ENCODE assay signal across 10 cellular contexts in genomic region chr17:50541402-50541915, GRCh38. TPM values are rescaled to one million over a fixed set of nuclear protein-coding genes. Genes with fewer than 3 reads are reported as not detected.
DNase-seq lines count a peak whose midpoint lies in the region; ATAC-seq and TF ChIP-seq lines count a peak whose summit lies in the region.
"Had no signal": no experiment of that assay in that cellular context is flagged by ENCODE, and none has a peak within 500 bp of the region (broad histone marks: within the 10 kb centered on the region; RNA-seq: fewer than 3 reads in every experiment).

No MANE protein-coding gene starts in this region.

- H3K36me3 Mint-ChIP-seq in activated T-cell treated with anti-CD3 and anti-CD28 coated beads, Interleukin-2, amount 50 U/mL, for 24 hours (ENCODE audit: low read depth) = no peaks in the 10 kb centered on the region

- H3K4me3 Mint-ChIP-seq in activated T-cell treated with anti-CD3 and anti-CD28 coated beads, Interleukin-2, amount 50 U/mL, for 24 hours = peak overlapping the region; percentile 70

- H3K27me3 ChIP-seq in lower lobe of right lung (ENCODE audit: low read depth) = no peaks in the 10 kb centered on the region
- H3K27me3 ChIP-seq in transverse colon = no peaks in the 10 kb centered on the region

- no peak for TF ChIP-seq EP300 in transverse colon (IDR thresholded peaks at IDR 0.05; ENCODE audit: low read depth)

- DNase-seq in activated T-cell treated with anti-CD3 and anti-CD28 coated beads, Interleukin-2, amount 50 U/mL, for 24 hours = no peak
- DNase-seq in activated T-cell treated with anti-CD3 and anti-CD28 coated beads, Interleukin-2, amount 50 U/mL, for 1 hour = no peak
- no peak for DNase-seq in lower lobe of right lung
- no peak for DNase-seq in transverse colon
- no peak for DNase-seq in DMS153 treated with DMSO at 0.1 percent for 48 hours (lab: John Stamatoyannopoulos, UW; ENCODE audit: unreplicated experiment)

- in situ Hi-C loops in transverse colon (cut with MboI; ENCODE audit: low pct_ligation_motif_present in 1 of 4, low pct_unique_long_range_greater_than_20kb in 1 of 4, low sequenced_read_pairs in 3 of 4) = loop anchor here (10.0 to 25.0 kb wide), 7 partner anchors 57 to 421 kb away; partner anchors contain the start of gene WFIKKN2 (in 2 of the 4)

- H3K27ac ChIP-seq in angular gyrus (ENCODE audit: low read depth, low read length) (peak overlapping the region; percentile 39), lower lobe of right lung (peak overlapping the region; percentile 75), transverse colon (peak overlapping the region; percentile 84 to 93 (median 86))

- WGBS in transverse colon (ENCODE audit: low coverage in 1 of 2), 2 donors = 42% methylated on average over 13 of the region's 25 CpGs; no CpG with 5 or more reads in 1 of the 2 donors

- no peaks in the 10 kb centered on the region for H3K36me3 ChIP-seq in lower lobe of right lung
- no peaks in the 10 kb centered on the region for H3K36me3 ChIP-seq in transverse colon

- peak in 1 of 2 donors; percentile 0 for ATAC-seq in lower lobe of right lung
- no peak for ATAC-seq in HG03196 (IDR thresholded peaks at IDR 0.05; ENCODE audit: unreplicated experiment)
- no peak for ATAC-seq in GM21825 (IDR thresholded peaks at IDR 0.05; ENCODE audit: unreplicated experiment)

- no peak for TF ChIP-seq CTCF in lower lobe of right lung (IDR thresholded peaks at IDR 0.05)
- no peak for TF ChIP-seq CTCF in transverse colon (IDR thresholded peaks at IDR 0.05)

- peaks cover 13% of the 10 kb centered on the region for H3K27me3 Mint-ChIP-seq in activated T-cell treated with anti-CD3 and anti-CD28 coated beads, Interleukin-2, amount 50 U/mL, for 24 hours

- no peak overlapping the region for H3K27ac Mint-ChIP-seq in activated T-cell treated with anti-CD3 and anti-CD28 coated beads, Interleukin-2, amount 50 U/mL, for 24 hours

- peaks cover 15% of the 10 kb centered on the region for H3K4me1 Mint-ChIP-seq in activated T-cell treated with anti-CD3 and anti-CD28 coated beads, Interleukin-2, amount 50 U/mL, for 24 hours (ENCODE audit: low read depth)

- no peaks in the 10 kb centered on the region for H3K9me3 ChIP-seq in lower lobe of right lung
- H3K9me3 ChIP-seq in transverse colon = no peaks in the 10 kb centered on the region

- H3K4me3 ChIP-seq in lower lobe of right lung (peak overlapping the region; percentile 70), transverse colon (peak overlapping the region; percentile 32 to 57 (median 38))

- no peak for TF ChIP-seq POLR2A in transverse colon (IDR thresholded peaks at IDR 0.05)

- intact Hi-C loops in lower lobe of right lung (cut with DNase I) (no loop called here), transverse colon (cut with DNase I; ENCODE audit: low total_unique reads) (loop anchor here (10.0 kb wide), 1 partner anchor 57 kb away; no protein-coding TSS in a partner anchor)

- H3K4me1 ChIP-seq in lower lobe of right lung (peaks cover 26% of the 10 kb centered on the region), transverse colon (peaks cover 9 to 64% (median 47%) of the 10 kb centered on the region in 4 donors)

- H3K9me3 Mint-ChIP-seq in activated T-cell treated with anti-CD3 and anti-CD28 coated beads, Interleukin-2, amount 50 U/mL, for 24 hours = no peaks in the 10 kb centered on the region

RNA-seq across cellular contexts. Expression of gene SPATA20, which starts 5.5 kb away (rescaled TPM):
- 29.7 TPM for total RNA-seq in lower lobe of right lung
- total RNA-seq in transverse colon = 100 to 1,000 TPM; 116 to 437 (median 228) TPM

RNA-seq across cellular contexts. Expression of gene EPN3, which starts 8.9 kb away (rescaled TPM):
- 1.5 TPM for total RNA-seq in lower lobe of right lung
- total RNA-seq in transverse colon = 10 to 100 TPM; 19.2 to 95.7 (median 57.4) TPM

RNA-seq across cellular contexts. Expression of gene CACNA1G, which starts 19.1 kb away (rescaled TPM):
- total RNA-seq in lower lobe of right lung (0.21 TPM), transverse colon (under 1 TPM in 1 of 4 donors, not detected in 3; 0.14 TPM)
- total RNA-seq: glomerular endothelial cell had no signal

RNA-seq across cellular contexts. Expression of gene MYCBPAP, which starts 33.2 kb away (rescaled TPM):
- total RNA-seq in lower lobe of right lung (3.8 TPM), transverse colon (1 to 10 TPM in 2 of 4 donors, under 1 TPM in 1, not detected in 1; 0.64 to 3.7 (median 2.7) TPM)
- total RNA-seq: M059J had no signal
